Comparison of ENCODE assay signal across 1 cellular context in the genomic region with DNA sequence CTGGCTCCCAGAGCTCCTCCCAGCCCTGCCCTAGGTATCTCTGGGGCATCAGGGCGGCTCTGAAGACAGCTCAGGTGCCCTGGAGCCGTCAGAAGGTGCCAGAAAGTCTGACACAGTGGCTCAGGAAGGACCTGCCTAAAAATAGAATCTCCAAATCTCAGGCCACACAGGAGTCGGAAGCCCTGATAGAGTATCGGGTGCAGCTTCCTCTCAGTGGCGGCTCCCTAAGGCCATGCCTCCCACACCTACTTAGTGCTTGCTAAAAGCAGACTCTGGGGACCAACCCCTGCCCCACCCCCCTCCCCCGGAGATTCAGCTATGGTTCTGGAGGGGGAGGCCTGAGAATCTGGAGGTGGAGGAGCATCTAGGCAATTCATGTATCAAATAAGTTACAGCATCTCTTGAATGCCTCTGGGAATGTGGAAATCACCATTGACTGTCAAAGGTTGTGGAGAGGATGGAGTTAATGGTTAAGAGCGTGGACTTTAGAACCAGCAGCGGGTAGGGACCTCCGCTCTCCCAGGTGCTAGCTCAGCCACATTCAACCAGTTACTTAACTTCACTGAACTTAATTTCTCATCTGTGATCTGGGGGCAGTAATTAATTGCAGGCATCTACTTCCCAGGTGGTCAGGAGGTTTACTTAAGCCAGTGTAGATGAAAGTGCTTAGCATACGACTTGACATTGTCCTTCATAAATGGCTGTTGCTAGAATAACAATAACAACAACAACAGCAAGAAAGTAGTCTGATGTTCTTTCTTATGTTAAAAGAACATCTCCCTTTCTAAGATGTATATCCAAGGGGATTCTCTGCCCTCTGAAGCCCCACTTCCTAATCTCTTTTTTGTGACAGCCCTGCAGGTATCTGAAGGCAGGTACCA.
A peak's percentile ranks its signal among the peaks of the same experiment; 100 is the strongest.
TF ChIP-seq lines count a peak whose summit lies in the region.

No MANE protein-coding gene starts in this region.

TF ChIP-seq in H1, 55 proteins besides CTCF, POLR2A, EP300 and RAD21 (continued from another document):
- TF ChIP-seq NRF1 (IDR thresholded peaks at IDR 0.05; ENCODE audit: low read depth, low read length) (no peak), HDAC2 (IDR thresholded peaks at IDR 0.05; ENCODE audit: borderline replicate concordance in 1 of 2, low read depth in 2 of 2, low read length in 2 of 2) (peak; percentile 43 to 88; a peak in 2 of 4 replicates), SP4 (IDR thresholded peaks at IDR 0.05; ENCODE audit: low read length) (no peak), HDAC6 (IDR thresholded peaks at IDR 0.05; ENCODE audit: low read depth, low read length) (no peak), FOSL1 (IDR thresholded peaks at IDR 0.05; ENCODE audit: insufficient read depth, low read depth, low read length) (no peak), KDM1A (IDR thresholded peaks at IDR 0.05; ENCODE audit: borderline replicate concordance, low read length) (peak; percentile 70; the same call in 1 of the 2 replicates), PHF8 (conservative IDR thresholded peaks at IDR 0.05; ENCODE audit: low read depth, low read length) (no peak), NANOG (IDR thresholded peaks at IDR 0.05; ENCODE audit: insufficient read depth, low read depth, low read length, poor library complexity, severe bottlenecking) (peak; percentile 97), SAP30 (IDR thresholded peaks at IDR 0.05; ENCODE audit: insufficient read depth, insufficient replicate concordance, low read length) (no peak), RBBP5 (IDR thresholded peaks at IDR 0.05; ENCODE audit: borderline replicate concordance, low read depth, low read length) (no peak), RXRA (IDR thresholded peaks at IDR 0.05; ENCODE audit: insufficient read depth, low read depth, low read length) (no peak), JUND (IDR thresholded peaks at IDR 0.05; ENCODE audit: low read length) (no peak), SIRT6 (IDR thresholded peaks at IDR 0.05; ENCODE audit: low read length) (no peak), JUN (IDR thresholded peaks at IDR 0.05; ENCODE audit: low read depth, low read length) (no peak), SP2 (IDR thresholded peaks at IDR 0.05; ENCODE audit: low read length) (no peak), SUZ12 (IDR thresholded peaks at IDR 0.05; ENCODE audit: low read length) (0 out of 2 replicates have a peak, but pooled peaks have one; percentile 50), SP1 (IDR thresholded peaks at IDR 0.05; ENCODE audit: low read depth, low read length) (peak; percentile 89), CBX5 (IDR thresholded peaks at IDR 0.05; ENCODE audit: low read depth, low read length) (no peak), SRF (IDR thresholded peaks at IDR 0.05; ENCODE audit: low read depth, low read length) (no peak), CHD2 (IDR thresholded peaks at IDR 0.05; ENCODE audit: low read length) (no peak), TBP (IDR thresholded peaks at IDR 0.05; ENCODE audit: low read depth, low read length) (no peak), RFX5 (IDR thresholded peaks at IDR 0.05; ENCODE audit: borderline replicate concordance, low read depth, low read length) (no peak), CEBPB (IDR thresholded peaks at IDR 0.05; ENCODE audit: low read depth, low read length) (no peak), TEAD4 (IDR thresholded peaks at IDR 0.05; ENCODE audit: low read depth, low read length) (peak; percentile 20; the same call in 1 of the 2 replicates), TAF1 (IDR thresholded peaks at IDR 0.05; ENCODE audit: low read depth, low read length) (no peak), YY1 (IDR thresholded peaks at IDR 0.05; ENCODE audit: low read depth, low read length) (no peak), CBX8 (IDR thresholded peaks at IDR 0.05; ENCODE audit: borderline replicate concordance, low read depth, low read length) (no peak), CTBP2 (IDR thresholded peaks at IDR 0.05; ENCODE audit: borderline replicate concordance, insufficient read depth, insufficient read length, low read length) (no peak), CREB1 (IDR thresholded peaks at IDR 0.05) (no peak), KDM5A (IDR thresholded peaks at IDR 0.05; ENCODE audit: low read length) (no peak), ZNF274 (IDR thresholded peaks at IDR 0.05; ENCODE audit: borderline replicate concordance, extremely low read depth, low read length) (no peak), SIN3A (conservative IDR thresholded peaks at IDR 0.05 in 1 of 2, IDR thresholded peaks at IDR 0.05 in 1 of 2; ENCODE audit: low read depth in 1 of 2, low read length in 2 of 2) (no peak), MAFK (IDR thresholded peaks at IDR 0.05; ENCODE audit: low read depth, low read length) (no peak), POU5F1 (IDR thresholded peaks at IDR 0.05; ENCODE audit: low read depth, low read length) (peak; percentile 90), EGR1 (IDR thresholded peaks at IDR 0.05; ENCODE audit: borderline replicate concordance, low read depth, low read length) (peak; percentile 16; the same call in 1 of the 2 replicates), SIX5 (IDR thresholded peaks at IDR 0.05; ENCODE audit: low read depth, low read length) (no peak; the same call in 1 of the 2 replicates), CHD1 (IDR thresholded peaks at IDR 0.05; ENCODE audit: low read depth, low read length) (no peak), BACH1 (IDR thresholded peaks at IDR 0.05; ENCODE audit: low read length) (no peak), GTF2F1 (IDR thresholded peaks at IDR 0.05; ENCODE audit: borderline replicate concordance, low read depth, low read length) (no peak), GABPA (IDR thresholded peaks at IDR 0.05; ENCODE audit: borderline replicate concordance, insufficient read depth, low read length) (no peak), KDM4A (IDR thresholded peaks at IDR 0.05; ENCODE audit: low read depth, low read length, severe bottlenecking) (no peak), BRCA1 (IDR thresholded peaks at IDR 0.05; ENCODE audit: low read depth, low read length) (no peak), POLR2AphosphoS5 (IDR thresholded peaks at IDR 0.05; ENCODE audit: low read depth, low read length) (peak; percentile 82; the same call in 1 of the 2 replicates), BCL11A (IDR thresholded peaks at IDR 0.05; ENCODE audit: low read depth in 2 of 2, low read length in 2 of 2) (peak; percentile 62 to 75), EZH2 (IDR thresholded peaks at IDR 0.05; ENCODE audit: low read depth, low read length, severe bottlenecking) (peak; percentile 53), RNF2 (IDR thresholded peaks at IDR 0.05; ENCODE audit: borderline replicate concordance, low read depth, low read length, missing control alignments, poor library complexity, severe bottlenecking) (peak; percentile 27)
- TF ChIP-seq, protein P1, sequence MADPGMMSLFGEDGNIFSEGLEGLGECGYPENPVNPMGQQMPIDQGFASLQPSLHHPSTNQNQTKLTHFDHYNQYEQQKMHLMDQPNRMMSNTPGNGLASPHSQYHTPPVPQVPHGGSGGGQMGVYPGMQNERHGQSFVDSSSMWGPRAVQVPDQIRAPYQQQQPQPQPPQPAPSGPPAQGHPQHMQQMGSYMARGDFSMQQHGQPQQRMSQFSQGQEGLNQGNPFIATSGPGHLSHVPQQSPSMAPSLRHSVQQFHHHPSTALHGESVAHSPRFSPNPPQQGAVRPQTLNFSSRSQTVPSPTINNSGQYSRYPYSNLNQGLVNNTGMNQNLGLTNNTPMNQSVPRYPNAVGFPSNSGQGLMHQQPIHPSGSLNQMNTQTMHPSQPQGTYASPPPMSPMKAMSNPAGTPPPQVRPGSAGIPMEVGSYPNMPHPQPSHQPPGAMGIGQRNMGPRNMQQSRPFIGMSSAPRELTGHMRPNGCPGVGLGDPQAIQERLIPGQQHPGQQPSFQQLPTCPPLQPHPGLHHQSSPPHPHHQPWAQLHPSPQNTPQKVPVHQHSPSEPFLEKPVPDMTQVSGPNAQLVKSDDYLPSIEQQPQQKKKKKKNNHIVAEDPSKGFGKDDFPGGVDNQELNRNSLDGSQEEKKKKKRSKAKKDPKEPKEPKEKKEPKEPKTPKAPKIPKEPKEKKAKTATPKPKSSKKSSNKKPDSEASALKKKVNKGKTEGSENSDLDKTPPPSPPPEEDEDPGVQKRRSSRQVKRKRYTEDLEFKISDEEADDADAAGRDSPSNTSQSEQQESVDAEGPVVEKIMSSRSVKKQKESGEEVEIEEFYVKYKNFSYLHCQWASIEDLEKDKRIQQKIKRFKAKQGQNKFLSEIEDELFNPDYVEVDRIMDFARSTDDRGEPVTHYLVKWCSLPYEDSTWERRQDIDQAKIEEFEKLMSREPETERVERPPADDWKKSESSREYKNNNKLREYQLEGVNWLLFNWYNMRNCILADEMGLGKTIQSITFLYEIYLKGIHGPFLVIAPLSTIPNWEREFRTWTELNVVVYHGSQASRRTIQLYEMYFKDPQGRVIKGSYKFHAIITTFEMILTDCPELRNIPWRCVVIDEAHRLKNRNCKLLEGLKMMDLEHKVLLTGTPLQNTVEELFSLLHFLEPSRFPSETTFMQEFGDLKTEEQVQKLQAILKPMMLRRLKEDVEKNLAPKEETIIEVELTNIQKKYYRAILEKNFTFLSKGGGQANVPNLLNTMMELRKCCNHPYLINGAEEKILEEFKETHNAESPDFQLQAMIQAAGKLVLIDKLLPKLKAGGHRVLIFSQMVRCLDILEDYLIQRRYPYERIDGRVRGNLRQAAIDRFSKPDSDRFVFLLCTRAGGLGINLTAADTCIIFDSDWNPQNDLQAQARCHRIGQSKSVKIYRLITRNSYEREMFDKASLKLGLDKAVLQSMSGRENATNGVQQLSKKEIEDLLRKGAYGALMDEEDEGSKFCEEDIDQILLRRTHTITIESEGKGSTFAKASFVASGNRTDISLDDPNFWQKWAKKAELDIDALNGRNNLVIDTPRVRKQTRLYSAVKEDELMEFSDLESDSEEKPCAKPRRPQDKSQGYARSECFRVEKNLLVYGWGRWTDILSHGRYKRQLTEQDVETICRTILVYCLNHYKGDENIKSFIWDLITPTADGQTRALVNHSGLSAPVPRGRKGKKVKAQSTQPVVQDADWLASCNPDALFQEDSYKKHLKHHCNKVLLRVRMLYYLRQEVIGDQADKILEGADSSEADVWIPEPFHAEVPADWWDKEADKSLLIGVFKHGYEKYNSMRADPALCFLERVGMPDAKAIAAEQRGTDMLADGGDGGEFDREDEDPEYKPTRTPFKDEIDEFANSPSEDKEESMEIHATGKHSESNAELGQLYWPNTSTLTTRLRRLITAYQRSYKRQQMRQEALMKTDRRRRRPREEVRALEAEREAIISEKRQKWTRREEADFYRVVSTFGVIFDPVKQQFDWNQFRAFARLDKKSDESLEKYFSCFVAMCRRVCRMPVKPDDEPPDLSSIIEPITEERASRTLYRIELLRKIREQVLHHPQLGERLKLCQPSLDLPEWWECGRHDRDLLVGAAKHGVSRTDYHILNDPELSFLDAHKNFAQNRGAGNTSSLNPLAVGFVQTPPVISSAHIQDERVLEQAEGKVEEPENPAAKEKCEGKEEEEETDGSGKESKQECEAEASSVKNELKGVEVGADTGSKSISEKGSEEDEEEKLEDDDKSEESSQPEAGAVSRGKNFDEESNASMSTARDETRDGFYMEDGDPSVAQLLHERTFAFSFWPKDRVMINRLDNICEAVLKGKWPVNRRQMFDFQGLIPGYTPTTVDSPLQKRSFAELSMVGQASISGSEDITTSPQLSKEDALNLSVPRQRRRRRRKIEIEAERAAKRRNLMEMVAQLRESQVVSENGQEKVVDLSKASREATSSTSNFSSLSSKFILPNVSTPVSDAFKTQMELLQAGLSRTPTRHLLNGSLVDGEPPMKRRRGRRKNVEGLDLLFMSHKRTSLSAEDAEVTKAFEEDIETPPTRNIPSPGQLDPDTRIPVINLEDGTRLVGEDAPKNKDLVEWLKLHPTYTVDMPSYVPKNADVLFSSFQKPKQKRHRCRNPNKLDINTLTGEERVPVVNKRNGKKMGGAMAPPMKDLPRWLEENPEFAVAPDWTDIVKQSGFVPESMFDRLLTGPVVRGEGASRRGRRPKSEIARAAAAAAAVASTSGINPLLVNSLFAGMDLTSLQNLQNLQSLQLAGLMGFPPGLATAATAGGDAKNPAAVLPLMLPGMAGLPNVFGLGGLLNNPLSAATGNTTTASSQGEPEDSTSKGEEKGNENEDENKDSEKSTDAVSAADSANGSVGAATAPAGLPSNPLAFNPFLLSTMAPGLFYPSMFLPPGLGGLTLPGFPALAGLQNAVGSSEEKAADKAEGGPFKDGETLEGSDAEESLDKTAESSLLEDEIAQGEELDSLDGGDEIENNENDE (IDR thresholded peaks at IDR 0.05; ENCODE audit: insufficient replicate concordance, low read length), result peak; percentile 90
- TF ChIP-seq, protein P2, sequence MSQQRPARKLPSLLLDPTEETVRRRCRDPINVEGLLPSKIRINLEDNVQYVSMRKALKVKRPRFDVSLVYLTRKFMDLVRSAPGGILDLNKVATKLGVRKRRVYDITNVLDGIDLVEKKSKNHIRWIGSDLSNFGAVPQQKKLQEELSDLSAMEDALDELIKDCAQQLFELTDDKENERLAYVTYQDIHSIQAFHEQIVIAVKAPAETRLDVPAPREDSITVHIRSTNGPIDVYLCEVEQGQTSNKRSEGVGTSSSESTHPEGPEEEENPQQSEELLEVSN (IDR thresholded peaks at IDR 0.05), result no peak
- TF ChIP-seq, protein P3, sequence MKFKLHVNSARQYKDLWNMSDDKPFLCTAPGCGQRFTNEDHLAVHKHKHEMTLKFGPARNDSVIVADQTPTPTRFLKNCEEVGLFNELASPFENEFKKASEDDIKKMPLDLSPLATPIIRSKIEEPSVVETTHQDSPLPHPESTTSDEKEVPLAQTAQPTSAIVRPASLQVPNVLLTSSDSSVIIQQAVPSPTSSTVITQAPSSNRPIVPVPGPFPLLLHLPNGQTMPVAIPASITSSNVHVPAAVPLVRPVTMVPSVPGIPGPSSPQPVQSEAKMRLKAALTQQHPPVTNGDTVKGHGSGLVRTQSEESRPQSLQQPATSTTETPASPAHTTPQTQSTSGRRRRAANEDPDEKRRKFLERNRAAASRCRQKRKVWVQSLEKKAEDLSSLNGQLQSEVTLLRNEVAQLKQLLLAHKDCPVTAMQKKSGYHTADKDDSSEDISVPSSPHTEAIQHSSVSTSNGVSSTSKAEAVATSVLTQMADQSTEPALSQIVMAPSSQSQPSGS (IDR thresholded peaks at IDR 0.05; ENCODE audit: low read length), result peak; percentile 86
- TF ChIP-seq, protein P4, sequence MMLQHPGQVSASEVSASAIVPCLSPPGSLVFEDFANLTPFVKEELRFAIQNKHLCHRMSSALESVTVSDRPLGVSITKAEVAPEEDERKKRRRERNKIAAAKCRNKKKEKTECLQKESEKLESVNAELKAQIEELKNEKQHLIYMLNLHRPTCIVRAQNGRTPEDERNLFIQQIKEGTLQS (IDR thresholded peaks at IDR 0.05; ENCODE audit: insufficient read depth, low read depth, low read length), result no peak
- TF ChIP-seq, protein P5, sequence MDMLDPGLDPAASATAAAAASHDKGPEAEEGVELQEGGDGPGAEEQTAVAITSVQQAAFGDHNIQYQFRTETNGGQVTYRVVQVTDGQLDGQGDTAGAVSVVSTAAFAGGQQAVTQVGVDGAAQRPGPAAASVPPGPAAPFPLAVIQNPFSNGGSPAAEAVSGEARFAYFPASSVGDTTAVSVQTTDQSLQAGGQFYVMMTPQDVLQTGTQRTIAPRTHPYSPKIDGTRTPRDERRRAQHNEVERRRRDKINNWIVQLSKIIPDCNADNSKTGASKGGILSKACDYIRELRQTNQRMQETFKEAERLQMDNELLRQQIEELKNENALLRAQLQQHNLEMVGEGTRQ (IDR thresholded peaks at IDR 0.05; ENCODE audit: low read length), result no peak
